Comparison of ENCODE assay signal across 1 cellular context in the genomic region with DNA sequence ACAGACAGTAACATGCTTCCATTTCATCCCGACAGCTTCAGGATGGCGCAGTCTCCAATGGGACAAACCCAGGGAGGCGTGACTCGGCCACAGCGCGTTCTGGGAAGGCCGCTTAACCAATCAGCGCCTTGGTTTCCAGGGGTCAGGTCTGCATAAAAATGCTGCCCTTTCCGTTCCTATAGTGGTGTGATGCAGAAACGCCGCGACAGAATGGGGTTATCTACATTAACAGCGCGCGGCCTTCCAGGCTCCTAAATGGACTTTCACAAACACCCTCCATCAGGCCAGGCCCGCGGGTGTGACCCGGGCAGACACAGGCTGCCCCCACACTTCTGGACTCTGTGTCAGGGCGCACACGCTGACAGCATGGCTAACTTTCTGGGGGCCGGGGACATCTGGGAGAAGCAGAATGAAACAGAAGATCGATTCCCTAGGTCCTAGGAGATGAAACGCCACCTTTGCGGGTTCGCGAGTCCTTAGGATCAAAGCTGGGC.
A peak's percentile ranks its signal among the peaks of the same experiment; 100 is the strongest.
TF ChIP-seq lines count a peak whose summit lies in the region.

No MANE protein-coding gene starts in this region.

TF ChIP-seq in HepG2, 621 proteins besides CTCF, POLR2A, EP300 and RAD21 (continued from another document and continues in another):
- TF ChIP-seq, protein P1, sequence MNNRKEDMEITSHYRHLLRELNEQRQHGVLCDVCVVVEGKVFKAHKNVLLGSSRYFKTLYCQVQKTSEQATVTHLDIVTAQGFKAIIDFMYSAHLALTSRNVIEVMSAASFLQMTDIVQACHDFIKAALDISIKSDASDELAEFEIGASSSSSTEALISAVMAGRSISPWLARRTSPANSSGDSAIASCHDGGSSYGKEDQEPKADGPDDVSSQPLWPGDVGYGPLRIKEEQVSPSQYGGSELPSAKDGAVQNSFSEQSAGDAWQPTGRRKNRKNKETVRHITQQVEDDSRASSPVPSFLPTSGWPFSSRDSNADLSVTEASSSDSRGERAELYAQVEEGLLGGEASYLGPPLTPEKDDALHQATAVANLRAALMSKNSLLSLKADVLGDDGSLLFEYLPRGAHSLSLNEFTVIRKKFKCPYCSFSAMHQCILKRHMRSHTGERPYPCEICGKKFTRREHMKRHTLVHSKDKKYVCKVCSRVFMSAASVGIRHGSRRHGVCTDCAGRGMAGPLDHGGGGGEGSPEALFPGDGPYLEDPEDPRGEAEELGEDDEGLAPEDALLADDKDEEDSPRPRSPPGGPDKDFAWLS (CRISPR knock-in tag; IDR thresholded peaks at IDR 0.05; ENCODE audit: borderline replicate concordance): no peak
- no peak for TF ChIP-seq ZNF460 (CRISPR knock-in tag; IDR thresholded peaks at IDR 0.05; ENCODE audit: borderline replicate concordance)
- no peak for TF ChIP-seq JDP2 (CRISPR knock-in tag; IDR thresholded peaks at IDR 0.05; ENCODE audit: borderline replicate concordance)
- no peak for TF ChIP-seq GFI1 (CRISPR knock-in tag; IDR thresholded peaks at IDR 0.05; ENCODE audit: borderline replicate concordance)
- TF ChIP-seq RBAK (CRISPR knock-in tag; IDR thresholded peaks at IDR 0.05): no peak
- peak; percentile 66 for TF ChIP-seq ZFX (CRISPR knock-in tag; IDR thresholded peaks at IDR 0.05; ENCODE audit: low read depth)
- TF ChIP-seq ZKSCAN5 (CRISPR knock-in tag; IDR thresholded peaks at IDR 0.05): no peak
- no peak for TF ChIP-seq ATAD3A (CRISPR knock-in tag; IDR thresholded peaks at IDR 0.05)
- no peak for TF ChIP-seq MAFK (conservative IDR thresholded peaks at IDR 0.05 in 1 of 2, IDR thresholded peaks at IDR 0.05 in 1 of 2; ENCODE audit: low read length in 2 of 2)
- TF ChIP-seq SMAD1 (CRISPR knock-in tag; IDR thresholded peaks at IDR 0.05; ENCODE audit: borderline replicate concordance, low read depth): no peak
- TF ChIP-seq, protein P2, sequence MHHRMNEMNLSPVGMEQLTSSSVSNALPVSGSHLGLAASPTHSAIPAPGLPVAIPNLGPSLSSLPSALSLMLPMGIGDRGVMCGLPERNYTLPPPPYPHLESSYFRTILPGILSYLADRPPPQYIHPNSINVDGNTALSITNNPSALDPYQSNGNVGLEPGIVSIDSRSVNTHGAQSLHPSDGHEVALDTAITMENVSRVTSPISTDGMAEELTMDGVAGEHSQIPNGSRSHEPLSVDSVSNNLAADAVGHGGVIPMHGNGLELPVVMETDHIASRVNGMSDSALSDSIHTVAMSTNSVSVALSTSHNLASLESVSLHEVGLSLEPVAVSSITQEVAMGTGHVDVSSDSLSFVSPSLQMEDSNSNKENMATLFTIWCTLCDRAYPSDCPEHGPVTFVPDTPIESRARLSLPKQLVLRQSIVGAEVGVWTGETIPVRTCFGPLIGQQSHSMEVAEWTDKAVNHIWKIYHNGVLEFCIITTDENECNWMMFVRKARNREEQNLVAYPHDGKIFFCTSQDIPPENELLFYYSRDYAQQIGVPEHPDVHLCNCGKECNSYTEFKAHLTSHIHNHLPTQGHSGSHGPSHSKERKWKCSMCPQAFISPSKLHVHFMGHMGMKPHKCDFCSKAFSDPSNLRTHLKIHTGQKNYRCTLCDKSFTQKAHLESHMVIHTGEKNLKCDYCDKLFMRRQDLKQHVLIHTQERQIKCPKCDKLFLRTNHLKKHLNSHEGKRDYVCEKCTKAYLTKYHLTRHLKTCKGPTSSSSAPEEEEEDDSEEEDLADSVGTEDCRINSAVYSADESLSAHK (CRISPR knock-in tag; IDR thresholded peaks at IDR 0.05; ENCODE audit: borderline replicate concordance): no peak
- TF ChIP-seq TAF1 (CRISPR knock-in tag; IDR thresholded peaks at IDR 0.05): no peak; the same call in 1 of the 2 replicates
- no peak for TF ChIP-seq DPF2 (CRISPR knock-in tag; IDR thresholded peaks at IDR 0.05; ENCODE audit: borderline replicate concordance, low read depth)
- peak; percentile 91 for TF ChIP-seq ATF1 (CRISPR knock-in tag; IDR thresholded peaks at IDR 0.05)
- no peak for TF ChIP-seq ZNF737 (CRISPR knock-in tag; IDR thresholded peaks at IDR 0.05; ENCODE audit: borderline replicate concordance)
- TF ChIP-seq ZNF713 (CRISPR knock-in tag; IDR thresholded peaks at IDR 0.05): no peak
- TF ChIP-seq, protein P3, sequence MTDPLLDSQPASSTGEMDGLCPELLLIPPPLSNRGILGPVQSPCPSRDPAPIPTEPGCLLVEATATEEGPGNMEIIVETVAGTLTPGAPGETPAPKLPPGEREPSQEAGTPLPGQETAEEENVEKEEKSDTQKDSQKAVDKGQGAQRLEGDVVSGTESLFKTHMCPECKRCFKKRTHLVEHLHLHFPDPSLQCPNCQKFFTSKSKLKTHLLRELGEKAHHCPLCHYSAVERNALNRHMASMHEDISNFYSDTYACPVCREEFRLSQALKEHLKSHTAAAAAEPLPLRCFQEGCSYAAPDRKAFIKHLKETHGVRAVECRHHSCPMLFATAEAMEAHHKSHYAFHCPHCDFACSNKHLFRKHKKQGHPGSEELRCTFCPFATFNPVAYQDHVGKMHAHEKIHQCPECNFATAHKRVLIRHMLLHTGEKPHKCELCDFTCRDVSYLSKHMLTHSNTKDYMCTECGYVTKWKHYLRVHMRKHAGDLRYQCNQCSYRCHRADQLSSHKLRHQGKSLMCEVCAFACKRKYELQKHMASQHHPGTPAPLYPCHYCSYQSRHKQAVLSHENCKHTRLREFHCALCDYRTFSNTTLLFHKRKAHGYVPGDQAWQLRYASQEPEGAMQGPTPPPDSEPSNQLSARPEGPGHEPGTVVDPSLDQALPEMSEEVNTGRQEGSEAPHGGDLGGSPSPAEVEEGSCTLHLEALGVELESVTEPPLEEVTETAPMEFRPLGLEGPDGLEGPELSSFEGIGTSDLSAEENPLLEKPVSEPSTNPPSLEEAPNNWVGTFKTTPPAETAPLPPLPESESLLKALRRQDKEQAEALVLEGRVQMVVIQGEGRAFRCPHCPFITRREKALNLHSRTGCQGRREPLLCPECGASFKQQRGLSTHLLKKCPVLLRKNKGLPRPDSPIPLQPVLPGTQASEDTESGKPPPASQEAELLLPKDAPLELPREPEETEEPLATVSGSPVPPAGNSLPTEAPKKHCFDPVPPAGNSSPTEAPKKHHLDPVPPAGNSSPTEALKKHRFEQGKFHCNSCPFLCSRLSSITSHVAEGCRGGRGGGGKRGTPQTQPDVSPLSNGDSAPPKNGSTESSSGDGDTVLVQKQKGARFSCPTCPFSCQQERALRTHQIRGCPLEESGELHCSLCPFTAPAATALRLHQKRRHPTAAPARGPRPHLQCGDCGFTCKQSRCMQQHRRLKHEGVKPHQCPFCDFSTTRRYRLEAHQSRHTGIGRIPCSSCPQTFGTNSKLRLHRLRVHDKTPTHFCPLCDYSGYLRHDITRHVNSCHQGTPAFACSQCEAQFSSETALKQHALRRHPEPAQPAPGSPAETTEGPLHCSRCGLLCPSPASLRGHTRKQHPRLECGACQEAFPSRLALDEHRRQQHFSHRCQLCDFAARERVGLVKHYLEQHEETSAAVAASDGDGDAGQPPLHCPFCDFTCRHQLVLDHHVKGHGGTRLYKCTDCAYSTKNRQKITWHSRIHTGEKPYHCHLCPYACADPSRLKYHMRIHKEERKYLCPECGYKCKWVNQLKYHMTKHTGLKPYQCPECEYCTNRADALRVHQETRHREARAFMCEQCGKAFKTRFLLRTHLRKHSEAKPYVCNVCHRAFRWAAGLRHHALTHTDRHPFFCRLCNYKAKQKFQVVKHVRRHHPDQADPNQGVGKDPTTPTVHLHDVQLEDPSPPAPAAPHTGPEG (CRISPR knock-in tag; IDR thresholded peaks at IDR 0.05): no peak; the same call in 1 of the 2 replicates
- no peak for TF ChIP-seq FOXC1 (CRISPR knock-in tag; IDR thresholded peaks at IDR 0.05; ENCODE audit: borderline replicate concordance)
- TF ChIP-seq, protein P4, sequence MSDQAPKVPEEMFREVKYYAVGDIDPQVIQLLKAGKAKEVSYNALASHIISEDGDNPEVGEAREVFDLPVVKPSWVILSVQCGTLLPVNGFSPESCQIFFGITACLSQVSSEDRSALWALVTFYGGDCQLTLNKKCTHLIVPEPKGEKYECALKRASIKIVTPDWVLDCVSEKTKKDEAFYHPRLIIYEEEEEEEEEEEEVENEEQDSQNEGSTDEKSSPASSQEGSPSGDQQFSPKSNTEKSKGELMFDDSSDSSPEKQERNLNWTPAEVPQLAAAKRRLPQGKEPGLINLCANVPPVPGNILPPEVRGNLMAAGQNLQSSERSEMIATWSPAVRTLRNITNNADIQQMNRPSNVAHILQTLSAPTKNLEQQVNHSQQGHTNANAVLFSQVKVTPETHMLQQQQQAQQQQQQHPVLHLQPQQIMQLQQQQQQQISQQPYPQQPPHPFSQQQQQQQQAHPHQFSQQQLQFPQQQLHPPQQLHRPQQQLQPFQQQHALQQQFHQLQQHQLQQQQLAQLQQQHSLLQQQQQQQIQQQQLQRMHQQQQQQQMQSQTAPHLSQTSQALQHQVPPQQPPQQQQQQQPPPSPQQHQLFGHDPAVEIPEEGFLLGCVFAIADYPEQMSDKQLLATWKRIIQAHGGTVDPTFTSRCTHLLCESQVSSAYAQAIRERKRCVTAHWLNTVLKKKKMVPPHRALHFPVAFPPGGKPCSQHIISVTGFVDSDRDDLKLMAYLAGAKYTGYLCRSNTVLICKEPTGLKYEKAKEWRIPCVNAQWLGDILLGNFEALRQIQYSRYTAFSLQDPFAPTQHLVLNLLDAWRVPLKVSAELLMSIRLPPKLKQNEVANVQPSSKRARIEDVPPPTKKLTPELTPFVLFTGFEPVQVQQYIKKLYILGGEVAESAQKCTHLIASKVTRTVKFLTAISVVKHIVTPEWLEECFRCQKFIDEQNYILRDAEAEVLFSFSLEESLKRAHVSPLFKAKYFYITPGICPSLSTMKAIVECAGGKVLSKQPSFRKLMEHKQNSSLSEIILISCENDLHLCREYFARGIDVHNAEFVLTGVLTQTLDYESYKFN (CRISPR knock-in tag; conservative IDR thresholded peaks at IDR 0.05): no peak
- TF ChIP-seq ZNF180 (CRISPR knock-in tag; IDR thresholded peaks at IDR 0.05; ENCODE audit: borderline replicate concordance, low read depth): no peak
- TF ChIP-seq ZC3H13 (CRISPR knock-in tag; IDR thresholded peaks at IDR 0.05): no peak
- no peak for TF ChIP-seq JUN (CRISPR knock-in tag; IDR thresholded peaks at IDR 0.05)
- TF ChIP-seq, protein P5, sequence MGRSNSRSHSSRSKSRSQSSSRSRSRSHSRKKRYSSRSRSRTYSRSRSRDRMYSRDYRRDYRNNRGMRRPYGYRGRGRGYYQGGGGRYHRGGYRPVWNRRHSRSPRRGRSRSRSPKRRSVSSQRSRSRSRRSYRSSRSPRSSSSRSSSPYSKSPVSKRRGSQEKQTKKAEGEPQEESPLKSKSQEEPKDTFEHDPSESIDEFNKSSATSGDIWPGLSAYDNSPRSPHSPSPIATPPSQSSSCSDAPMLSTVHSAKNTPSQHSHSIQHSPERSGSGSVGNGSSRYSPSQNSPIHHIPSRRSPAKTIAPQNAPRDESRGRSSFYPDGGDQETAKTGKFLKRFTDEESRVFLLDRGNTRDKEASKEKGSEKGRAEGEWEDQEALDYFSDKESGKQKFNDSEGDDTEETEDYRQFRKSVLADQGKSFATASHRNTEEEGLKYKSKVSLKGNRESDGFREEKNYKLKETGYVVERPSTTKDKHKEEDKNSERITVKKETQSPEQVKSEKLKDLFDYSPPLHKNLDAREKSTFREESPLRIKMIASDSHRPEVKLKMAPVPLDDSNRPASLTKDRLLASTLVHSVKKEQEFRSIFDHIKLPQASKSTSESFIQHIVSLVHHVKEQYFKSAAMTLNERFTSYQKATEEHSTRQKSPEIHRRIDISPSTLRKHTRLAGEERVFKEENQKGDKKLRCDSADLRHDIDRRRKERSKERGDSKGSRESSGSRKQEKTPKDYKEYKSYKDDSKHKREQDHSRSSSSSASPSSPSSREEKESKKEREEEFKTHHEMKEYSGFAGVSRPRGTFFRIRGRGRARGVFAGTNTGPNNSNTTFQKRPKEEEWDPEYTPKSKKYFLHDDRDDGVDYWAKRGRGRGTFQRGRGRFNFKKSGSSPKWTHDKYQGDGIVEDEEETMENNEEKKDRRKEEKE (IDR thresholded peaks at IDR 0.05): no peak
- TF ChIP-seq, protein P6, sequence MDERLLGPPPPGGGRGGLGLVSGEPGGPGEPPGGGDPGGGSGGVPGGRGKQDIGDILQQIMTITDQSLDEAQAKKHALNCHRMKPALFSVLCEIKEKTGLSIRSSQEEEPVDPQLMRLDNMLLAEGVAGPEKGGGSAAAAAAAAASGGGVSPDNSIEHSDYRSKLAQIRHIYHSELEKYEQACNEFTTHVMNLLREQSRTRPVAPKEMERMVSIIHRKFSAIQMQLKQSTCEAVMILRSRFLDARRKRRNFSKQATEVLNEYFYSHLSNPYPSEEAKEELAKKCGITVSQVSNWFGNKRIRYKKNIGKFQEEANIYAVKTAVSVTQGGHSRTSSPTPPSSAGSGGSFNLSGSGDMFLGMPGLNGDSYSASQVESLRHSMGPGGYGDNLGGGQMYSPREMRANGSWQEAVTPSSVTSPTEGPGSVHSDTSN (CRISPR knock-in tag; IDR thresholded peaks at IDR 0.05): no peak
- TF ChIP-seq, protein P7, sequence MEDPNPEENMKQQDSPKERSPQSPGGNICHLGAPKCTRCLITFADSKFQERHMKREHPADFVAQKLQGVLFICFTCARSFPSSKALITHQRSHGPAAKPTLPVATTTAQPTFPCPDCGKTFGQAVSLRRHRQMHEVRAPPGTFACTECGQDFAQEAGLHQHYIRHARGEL (CRISPR knock-in tag; IDR thresholded peaks at IDR 0.05): no peak
- TF ChIP-seq, protein P8, sequence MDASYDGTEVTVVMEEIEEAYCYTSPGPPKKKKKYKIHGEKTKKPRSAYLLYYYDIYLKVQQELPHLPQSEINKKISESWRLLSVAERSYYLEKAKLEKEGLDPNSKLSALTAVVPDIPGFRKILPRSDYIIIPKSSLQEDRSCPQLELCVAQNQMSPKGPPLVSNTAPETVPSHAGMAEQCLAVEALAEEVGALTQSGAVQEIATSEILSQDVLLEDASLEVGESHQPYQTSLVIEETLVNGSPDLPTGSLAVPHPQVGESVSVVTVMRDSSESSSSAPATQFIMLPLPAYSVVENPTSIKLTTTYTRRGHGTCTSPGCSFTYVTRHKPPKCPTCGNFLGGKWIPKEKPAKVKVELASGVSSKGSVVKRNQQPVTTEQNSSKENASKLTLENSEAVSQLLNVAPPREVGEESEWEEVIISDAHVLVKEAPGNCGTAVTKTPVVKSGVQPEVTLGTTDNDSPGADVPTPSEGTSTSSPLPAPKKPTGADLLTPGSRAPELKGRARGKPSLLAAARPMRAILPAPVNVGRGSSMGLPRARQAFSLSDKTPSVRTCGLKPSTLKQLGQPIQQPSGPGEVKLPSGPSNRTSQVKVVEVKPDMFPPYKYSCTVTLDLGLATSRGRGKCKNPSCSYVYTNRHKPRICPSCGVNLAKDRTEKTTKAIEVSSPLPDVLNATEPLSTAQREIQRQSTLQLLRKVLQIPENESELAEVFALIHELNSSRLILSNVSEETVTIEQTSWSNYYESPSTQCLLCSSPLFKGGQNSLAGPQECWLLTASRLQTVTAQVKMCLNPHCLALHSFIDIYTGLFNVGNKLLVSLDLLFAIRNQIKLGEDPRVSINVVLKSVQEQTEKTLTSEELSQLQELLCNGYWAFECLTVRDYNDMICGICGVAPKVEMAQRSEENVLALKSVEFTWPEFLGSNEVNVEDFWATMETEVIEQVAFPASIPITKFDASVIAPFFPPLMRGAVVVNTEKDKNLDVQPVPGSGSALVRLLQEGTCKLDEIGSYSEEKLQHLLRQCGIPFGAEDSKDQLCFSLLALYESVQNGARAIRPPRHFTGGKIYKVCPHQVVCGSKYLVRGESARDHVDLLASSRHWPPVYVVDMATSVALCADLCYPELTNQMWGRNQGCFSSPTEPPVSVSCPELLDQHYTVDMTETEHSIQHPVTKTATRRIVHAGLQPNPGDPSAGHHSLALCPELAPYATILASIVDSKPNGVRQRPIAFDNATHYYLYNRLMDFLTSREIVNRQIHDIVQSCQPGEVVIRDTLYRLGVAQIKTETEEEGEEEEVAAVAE (CRISPR knock-in tag; IDR thresholded peaks at IDR 0.05; ENCODE audit: borderline replicate concordance): 0 out of 2 replicates have a peak, but pooled peaks have one; percentile 42
- TF ChIP-seq TOE1 (CRISPR knock-in tag; IDR thresholded peaks at IDR 0.05): no peak
- TF ChIP-seq, protein P9, sequence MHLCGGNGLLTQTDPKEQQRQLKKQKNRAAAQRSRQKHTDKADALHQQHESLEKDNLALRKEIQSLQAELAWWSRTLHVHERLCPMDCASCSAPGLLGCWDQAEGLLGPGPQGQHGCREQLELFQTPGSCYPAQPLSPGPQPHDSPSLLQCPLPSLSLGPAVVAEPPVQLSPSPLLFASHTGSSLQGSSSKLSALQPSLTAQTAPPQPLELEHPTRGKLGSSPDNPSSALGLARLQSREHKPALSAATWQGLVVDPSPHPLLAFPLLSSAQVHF (CRISPR knock-in tag; IDR thresholded peaks at IDR 0.05): no peak
- TF ChIP-seq ZNF7 (CRISPR knock-in tag; IDR thresholded peaks at IDR 0.05): no peak
